ENCODE assay signal across 18 cellular contexts in genomic region chrX:44580466-44580865, GRCh38. TPM values are rescaled to one million over a fixed set of nuclear protein-coding genes. Genes with fewer than 3 reads are reported as not detected.
DNase-seq lines count a peak whose midpoint lies in the region; ATAC-seq, FAIRE-seq and TF ChIP-seq lines count a peak whose summit lies in the region.
"Had no signal": no experiment of that assay in that cellular context is flagged by ENCODE, and none has a peak within 500 bp of the region (broad histone marks: within the 10 kb centered on the region; RNA-seq: fewer than 3 reads in every experiment).

No MANE protein-coding gene starts in this region.

- no peaks in the 10 kb centered on the region for H3K9me3 ChIP-seq in A549
- no peaks in the 10 kb centered on the region for H3K9me3 ChIP-seq in endodermal cell (ENCODE audit: control insufficient read depth, low read length)
- H3K9me3 ChIP-seq: testis had no signal

- H3K4me3 ChIP-seq in A549 (no peak overlapping the region), astrocyte of the cerebellum (ENCODE audit: low read depth, low read length) (no peak overlapping the region), foreskin fibroblast (ENCODE audit: low read depth in 1 of 2, low read length in 2 of 2) (no peak overlapping the region), endodermal cell (ENCODE audit: low read length) (no peak overlapping the region)
- H3K4me3 ChIP-seq: testis had no signal

- no peak overlapping the region for H3K27ac Mint-ChIP-seq in endodermal cell
- H3K27ac Mint-ChIP-seq: activated CD4-positive, alpha-beta T cell treated with anti-CD3 and anti-CD28 coated beads, Interleukin-2, amount 10 ng/mL, durations not matched to agents 24 days and 14 days; activated naive CD8-positive, alpha-beta T cell treated with anti-CD3 and anti-CD28 coated beads, Interleukin-2, amount 10 ng/mL, durations not matched to agents 7 days and 5 days; dendritic cell treated with granulocyte-macrophage colony-stimulating factor and Interleukin-4, amounts not matched to agents 40 ng/mL and 50 ng/mL, for 4 days had no signal

- CTCF ChIA-PET in A549 (lab: Yijun Ruan, JAX), result no interaction called here

- POLR2A ChIA-PET in A549 (lab: Yijun Ruan, JAX), result no interaction called here

- H3K4me3 Mint-ChIP-seq in endodermal cell, result no peak overlapping the region
- H3K4me3 Mint-ChIP-seq: activated CD4-positive, alpha-beta T cell treated with anti-CD3 and anti-CD28 coated beads, Interleukin-2, amount 10 ng/mL, durations not matched to agents 24 days and 14 days; activated naive CD8-positive, alpha-beta T cell treated with anti-CD3 and anti-CD28 coated beads, Interleukin-2, amount 10 ng/mL, durations not matched to agents 7 days and 5 days; dendritic cell treated with granulocyte-macrophage colony-stimulating factor and Interleukin-4, amounts not matched to agents 40 ng/mL and 50 ng/mL, for 4 days had no signal

- no peaks in the 10 kb centered on the region for H3K36me3 Mint-ChIP-seq in endodermal cell (ENCODE audit: low read depth)
- H3K36me3 Mint-ChIP-seq: activated naive CD8-positive, alpha-beta T cell treated with anti-CD3 and anti-CD28 coated beads, Interleukin-2, amount 10 ng/mL, durations not matched to agents 7 days and 5 days had no signal

- no peaks in the 10 kb centered on the region for H3K36me3 ChIP-seq in endodermal cell (ENCODE audit: control insufficient read depth, insufficient read depth, low read length)

- H3K9me3 Mint-ChIP-seq in endodermal cell, result peaks cover 65% of the 10 kb centered on the region
- H3K9me3 Mint-ChIP-seq: activated CD4-positive, alpha-beta T cell treated with anti-CD3 and anti-CD28 coated beads, Interleukin-2, amount 10 ng/mL, durations not matched to agents 24 days and 14 days; dendritic cell treated with granulocyte-macrophage colony-stimulating factor and Interleukin-4, amounts not matched to agents 40 ng/mL and 50 ng/mL, for 4 days had no signal

- H3K4me1 Mint-ChIP-seq in endodermal cell, result no peaks in the 10 kb centered on the region
- H3K4me1 Mint-ChIP-seq: activated CD4-positive, alpha-beta T cell treated with anti-CD3 and anti-CD28 coated beads, Interleukin-2, amount 10 ng/mL, durations not matched to agents 24 days and 14 days; activated naive CD8-positive, alpha-beta T cell treated with anti-CD3 and anti-CD28 coated beads, Interleukin-2, amount 10 ng/mL, durations not matched to agents 7 days and 5 days had no signal

- WGBS in A549 (ENCODE audit: missing lambda C conversion rate), result 18% methylated on average over 3 of the region's 3 CpGs
- 100% methylated on average over 2 of the region's 3 CpGs; no CpG with 5 or more reads in 1 of the 2 experiments for whole genome bisulfite sequencing in endodermal cell (ENCODE audit: insufficient coverage in 1 of 2, insufficient read length in 1 of 2), 2 experiments

- TF ChIP-seq RAD21 in A549 (conservative IDR thresholded peaks at IDR 0.05 in 1 of 2, IDR thresholded peaks at IDR 0.05 in 1 of 2), result no peak; a peak in 1 of 5 replicates

- H3K27ac ChIP-seq in A549, result no peak overlapping the region
- H3K27ac ChIP-seq in endodermal cell (ENCODE audit: low read depth, low read length), result no peak overlapping the region
- H3K27ac ChIP-seq: testis had no signal

- no peak overlapping the region for H3K9ac ChIP-seq in endodermal cell (ENCODE audit: extremely low read depth, low read length, poor library complexity, severe bottlenecking)

- ATAC-seq in A549 (peak; percentile 24 to 80; a peak in 4 of 6 replicates), HG03342 (IDR thresholded peaks at IDR 0.05; ENCODE audit: unreplicated experiment) (no peak), GM19397 (IDR thresholded peaks at IDR 0.05; ENCODE audit: unreplicated experiment) (no peak)

- DNase-seq in A549 (ENCODE audit: low read depth in 1 of 2, low spot score in 1 of 2) (peak in 1 of 2 experiments; percentile 62), HCEC 1CT (peak; percentile 78), astrocyte of the cerebellum (ENCODE audit: low read depth) (peak; percentile 0), foreskin fibroblast (peak; percentile 7 to 33), SK-N-DZ (ENCODE audit: low spot score) (no peak), endodermal cell (no peak)
- DNase-seq: activated CD4-positive, alpha-beta T cell treated with anti-CD3 and anti-CD28 coated beads, Interleukin-2, amount 10 ng/mL, durations not matched to agents 24 days and 14 days; activated naive CD8-positive, alpha-beta T cell treated with anti-CD3 and anti-CD28 coated beads, Interleukin-2, amount 10 ng/mL, durations not matched to agents 7 days and 5 days; DMS79 treated with DMSO at 0.1 percent for 48 hours; glutamatergic neuron; NCI-H1436; NCI-H446; T-helper 9 cell; testis had no signal

- TF ChIP-seq CTCF in A549 (IDR thresholded peaks at IDR 0.05), result no peak
- TF ChIP-seq CTCF in astrocyte of the cerebellum (IDR thresholded peaks at IDR 0.05; ENCODE audit: low read depth, low read length, missing control alignments), result no peak
- TF ChIP-seq CTCF in foreskin fibroblast (IDR thresholded peaks at IDR 0.05; ENCODE audit: low read depth, low read length), result no peak
- TF ChIP-seq CTCF in endodermal cell (conservative IDR thresholded peaks at IDR 0.05), result no peak

- H3K4me2 ChIP-seq in A549, result peak overlapping the region; percentile 13

- in situ Hi-C loops in astrocyte of the cerebellum (cut with HindIII; ENCODE audit: low sequenced_read_pairs), result no loop called here

- H3K4me1 ChIP-seq in A549 (peaks cover 11% of the 10 kb centered on the region; the same call in 1 of the 3 replicates), endodermal cell (ENCODE audit: control insufficient read depth, insufficient read depth, low read length) (no peaks in the 10 kb centered on the region)
- H3K4me1 ChIP-seq: testis had no signal

- H3K27me3 ChIP-seq in endodermal cell (ENCODE audit: control insufficient read depth, insufficient read depth, low read length, poor library complexity, severe bottlenecking), result no peaks in the 10 kb centered on the region
- H3K27me3 ChIP-seq: testis had no signal

- H3K27me3 Mint-ChIP-seq in endodermal cell (ENCODE audit: insufficient read depth), result no peaks in the 10 kb centered on the region
- H3K27me3 Mint-ChIP-seq: activated CD4-positive, alpha-beta T cell treated with anti-CD3 and anti-CD28 coated beads, Interleukin-2, amount 10 ng/mL, durations not matched to agents 24 days and 14 days; activated naive CD8-positive, alpha-beta T cell treated with anti-CD3 and anti-CD28 coated beads, Interleukin-2, amount 10 ng/mL, durations not matched to agents 7 days and 5 days; dendritic cell treated with granulocyte-macrophage colony-stimulating factor and Interleukin-4, amounts not matched to agents 40 ng/mL and 50 ng/mL, for 4 days had no signal

- peak; percentile 32 for FAIRE-seq in A549 (lab: Jason Lieb, UNC)
- FAIRE-seq: GM12892 had no signal

- no peak for TF ChIP-seq EP300 in A549 (IDR thresholded peaks at IDR 0.05)

- TF ChIP-seq POLR2A in A549 (IDR thresholded peaks at IDR 0.05; ENCODE audit: low read length), result no peak

TF ChIP-seq in A549, 52 proteins besides CTCF, POLR2A, EP300 and RAD21:
- TF ChIP-seq CEBPB (IDR thresholded peaks at IDR 0.05) (peak in 1 of 2 experiments; percentile 42; a peak in 1 of 4 replicates), FOSL2 (IDR thresholded peaks at IDR 0.05) (peak; percentile 62), FOSL2 (CRISPR knock-in tag; IDR thresholded peaks at IDR 0.05) (peak; percentile 82), REST (IDR thresholded peaks at IDR 0.05) (no peak), CBX2 (IDR thresholded peaks at IDR 0.05; ENCODE audit: borderline replicate concordance, low read depth) (no peak), CHD4 (IDR thresholded peaks at IDR 0.05; ENCODE audit: borderline replicate concordance) (no peak), JUNB (IDR thresholded peaks at IDR 0.05) (peak; percentile 74), TP53 (CRISPR knock-in tag; IDR thresholded peaks at IDR 0.05) (no peak)

RNA-seq across cellular contexts. Expression of gene FUNDC1, which starts 37.8 kb away (rescaled TPM):
- polyA plus RNA-seq in A549 (2011; rRNA removed), result 32.7 and 37.6 TPM in 2 replicates
- 14.3 and 15.7 TPM in 2 replicates for polyA plus RNA-seq in A549 (2012; cell fraction: cytosol; rRNA removed)
- polyA plus RNA-seq in A549 (2012; cell fraction: nucleus; rRNA removed), result 2.9 and 5.8 TPM in 2 replicates
- 37.4 to 39.6 TPM (median 38.8 TPM) in 3 replicates for polyA plus RNA-seq in A549 (2017; fragmentation: RNase III; extraction: RNeasy Plus Mini Kit Qiagen cat#74134 plus additional on column Dnase treatment)
- polyA minus RNA-seq in A549 (2011; rRNA and poly(A)+ RNA removed), result 3.6 and 3.8 TPM in 2 replicates
- polyA plus RNA-seq in SK-N-DZ (2014; cell fraction: cytosol; rRNA removed), result 23.2 and 27.6 TPM in 2 replicates
- polyA plus RNA-seq in SK-N-DZ (2014; cell fraction: nucleus; rRNA removed), result 11.6 and 15.1 TPM in 2 replicates
- 10 to 100 TPM; 19.3 to 21.6 TPM for total RNA-seq in endodermal cell
- 24.3 TPM for polyA plus RNA-seq in endodermal cell (2013, experiment 1 of 2)
- 24.3 TPM for polyA plus RNA-seq in endodermal cell (2013, experiment 2 of 2)

Comparison
In these comparisons a context has a peak if more than half of its experiments do, and no peak if none do; other contexts are left out.
1. ATAC-seq: peak in A549 (2 of 2); none in HG03342 (single experiment) and GM19397 (single experiment).
2. DNase-seq: peak in HCEC 1CT (single experiment), astrocyte of the cerebellum (single experiment) and foreskin fibroblast (2 of 2); none in SK-N-DZ (single experiment) and endodermal cell (single experiment).